In the genomic region with DNA sequence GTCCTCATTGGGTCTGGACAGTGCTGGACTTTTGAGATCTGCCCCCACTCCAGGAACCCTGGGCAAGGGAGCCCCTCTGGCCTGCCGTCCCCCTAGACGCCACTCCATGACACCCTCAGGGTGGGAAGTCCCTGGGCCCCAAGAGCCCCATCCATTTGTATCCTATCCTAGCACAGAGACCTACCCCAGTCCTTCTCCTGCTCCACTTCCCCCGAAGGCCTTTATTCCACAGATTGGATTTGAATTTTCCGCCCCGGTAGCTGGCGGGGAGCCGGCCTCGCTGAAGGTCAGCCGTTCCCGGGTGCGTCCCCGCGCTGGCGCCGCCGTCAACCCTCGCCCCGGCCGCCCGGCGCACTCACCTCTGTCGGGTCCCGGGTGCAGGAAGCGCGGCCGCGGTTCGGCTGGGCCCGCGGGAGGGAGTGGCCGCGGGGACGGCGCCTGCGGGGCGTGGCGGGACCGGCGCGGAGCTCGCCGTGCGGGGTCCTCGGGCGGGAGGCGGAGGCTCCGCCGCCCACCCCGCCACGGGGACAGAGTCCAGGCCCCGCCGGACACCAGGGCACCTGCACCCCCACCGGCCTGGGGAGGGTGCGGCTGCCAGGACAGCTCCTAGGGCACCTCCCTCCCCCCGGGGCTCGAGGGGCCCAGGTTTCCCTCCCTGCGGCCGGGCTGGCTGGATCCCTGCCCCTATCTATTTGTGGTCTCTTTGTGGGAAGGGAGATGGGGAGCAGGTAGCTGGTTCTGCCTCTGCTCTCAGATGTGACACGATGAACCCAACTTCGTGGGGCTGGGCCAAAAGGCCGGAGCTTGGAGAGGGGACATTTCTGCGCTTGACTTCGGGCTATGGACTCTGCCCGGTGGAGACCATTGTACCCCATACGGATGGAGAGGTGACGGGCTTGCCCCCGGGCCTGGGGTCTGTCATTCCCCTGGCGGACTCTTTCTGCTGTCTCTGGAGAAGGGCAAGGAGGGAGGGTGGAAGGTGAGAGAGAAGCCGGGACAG, we compare ENCODE assay signal across 8 cellular contexts. TPM values are rescaled to one million over a fixed set of nuclear protein-coding genes. Genes with fewer than 3 reads are reported as not detected.
DNase-seq lines count a peak whose midpoint lies in the region; ATAC-seq and TF ChIP-seq lines count a peak whose summit lies in the region.

No MANE protein-coding gene starts in this region.

- H3K36me3 ChIP-seq in NT2/D1 (ENCODE audit: insufficient read depth, insufficient read length, low read length) (no peaks in the 10 kb centered on the region), endodermal cell (ENCODE audit: control insufficient read depth, insufficient read depth, low read length) (no peaks in the 10 kb centered on the region)

- H3K9me3 ChIP-seq in AG04450 (ENCODE audit: control insufficient read depth, insufficient read depth, low read length) (no peaks in the 10 kb centered on the region), NT2/D1 (ENCODE audit: insufficient read depth, low read length) (no peaks in the 10 kb centered on the region), endodermal cell (ENCODE audit: control insufficient read depth, low read length) (no peaks in the 10 kb centered on the region)

- DNase-seq in AG04450 (ENCODE audit: low read depth, low spot score) (no peak), NT2/D1 (ENCODE audit: low read depth, low spot score) (no peak), endodermal cell (peak; percentile 77), naive B cell (no peak), DMS153 treated with DMSO at 0.1 percent for 48 hours (lab: John Stamatoyannopoulos, UW; ENCODE audit: unreplicated experiment) (no peak)
- no peak for DNase-seq in effector CD4-positive, alpha-beta T cell

- H3K9me3 Mint-ChIP-seq in endodermal cell: no peaks in the 10 kb centered on the region
- peaks cover 0 to 4% (median 0%) of the 10 kb centered on the region in 7 donors for H3K9me3 Mint-ChIP-seq in naive B cell

- H3K9ac ChIP-seq in NT2/D1 (ENCODE audit: insufficient read length, low read depth) (peak overlapping the region; percentile 61), endodermal cell (ENCODE audit: extremely low read depth, low read length, poor library complexity, severe bottlenecking) (no peak overlapping the region)

- peak overlapping the region; percentile 29 for H3K4me3 ChIP-seq in AG04450 (ENCODE audit: low read depth, low read length)
- H3K4me3 ChIP-seq in NT2/D1 (ENCODE audit: insufficient read length, low read depth): peak overlapping the region; percentile 43
- H3K4me3 ChIP-seq in endodermal cell (ENCODE audit: low read length): peak overlapping the region; percentile 73

- peak overlapping the region; percentile 62 for H3K4me3 Mint-ChIP-seq in endodermal cell
- H3K4me3 Mint-ChIP-seq in naive B cell: peak overlapping the region; percentile 35 to 90 (median 82)

- H3K4me1 Mint-ChIP-seq in endodermal cell: peaks cover 7% of the 10 kb centered on the region
- H3K4me1 Mint-ChIP-seq in naive B cell: peaks cover 15 to 32% (median 24%) of the 10 kb centered on the region in 3 donors

- ATAC-seq in naive B cell (ENCODE audit: low read depth in 2 of 2) (peak; percentile 60 to 69), HG03095 (IDR thresholded peaks at IDR 0.05; ENCODE audit: unreplicated experiment) (no peak), HG03571 (IDR thresholded peaks at IDR 0.05; ENCODE audit: unreplicated experiment) (no peak)

- CTCF ChIA-PET in AG04450 (lab: Charles Lee): interaction anchor here (1.0 to 1.3 kb wide), 3 partner anchors 22 to 87 kb away, joined by 3 read pairs; no protein-coding TSS in a partner anchor

- H3K27me3 Mint-ChIP-seq in endodermal cell (ENCODE audit: insufficient read depth): peaks cover 32% of the 10 kb centered on the region
- H3K27me3 Mint-ChIP-seq in naive B cell: peaks cover 0 to 13% (median 0%) of the 10 kb centered on the region in 3 donors

- 22 to 33% methylated on average over 19 to 69 of the region's 69 CpGs for WGBS in endodermal cell (ENCODE audit: insufficient coverage in 1 of 2, insufficient read length in 1 of 2), 2 experiments

- H3K27ac Mint-ChIP-seq in endodermal cell: peak overlapping the region; percentile 48
- peak overlapping the region; percentile 42 to 87 (median 60) for H3K27ac Mint-ChIP-seq in naive B cell

- H3K27ac ChIP-seq in AG04450 (ENCODE audit: low read depth, low read length) (no peak overlapping the region), endodermal cell (ENCODE audit: low read depth, low read length) (no peak overlapping the region)

- peaks cover 18% of the 10 kb centered on the region for H3K27me3 ChIP-seq in AG04450 (ENCODE audit: control insufficient read depth, insufficient read depth, low read length)
- H3K27me3 ChIP-seq in NT2/D1 (ENCODE audit: insufficient read depth, insufficient read length): peaks cover 32% of the 10 kb centered on the region
- peaks cover 27% of the 10 kb centered on the region for H3K27me3 ChIP-seq in endodermal cell (ENCODE audit: control insufficient read depth, insufficient read depth, low read length, poor library complexity, severe bottlenecking)

- TF ChIP-seq CTCF in AG04450 (IDR thresholded peaks at IDR 0.05; ENCODE audit: low read depth, low read length): no peak
- TF ChIP-seq CTCF in endodermal cell (conservative IDR thresholded peaks at IDR 0.05): no peak

- H3K36me3 Mint-ChIP-seq in endodermal cell (ENCODE audit: low read depth): peaks cover under 1% of the 10 kb centered on the region
- peaks cover 5 to 21% of the 10 kb centered on the region in 2 donors for H3K36me3 Mint-ChIP-seq in naive B cell

- POLR2A ChIA-PET in AG04450 (lab: Yijun Ruan, JAX): no interaction called here

- H3K4me1 ChIP-seq in NT2/D1 (ENCODE audit: insufficient read depth, insufficient read length) (peaks cover 2% of the 10 kb centered on the region), endodermal cell (ENCODE audit: control insufficient read depth, insufficient read depth, low read length) (no peaks in the 10 kb centered on the region)

RNA-seq across cellular contexts. Expression of a gene that starts 19.9 kb away (rescaled TPM):
- polyA plus RNA-seq in AG04450 (2011; rRNA removed) (0.83 and 1.4 TPM in 2 replicates), naive B cell (ENCODE audit: low read depth in 6 of 6) (under 1 TPM in 5 of 6 donors, not detected in 1; 0.11 to 0.58 (median 0.23) TPM)
- 0.52 and 1.7 TPM in 2 replicates for polyA minus RNA-seq in AG04450 (2011; rRNA and poly(A)+ RNA removed)
- total RNA-seq in endodermal cell: under 1 TPM; 0.38 to 0.44 TPM
- 0.57 TPM for polyA plus RNA-seq in endodermal cell (2013, experiment 1 of 2)
- 0.58 TPM for polyA plus RNA-seq in endodermal cell (2013, experiment 2 of 2)

Comparison
In these comparisons a context has a peak if more than half of its experiments do, and no peak if none do; other contexts are left out.
1. ATAC-seq: peak in naive B cell (2 of 2); none in HG03095 (single experiment) and HG03571 (single experiment).
2. Peak in every context shown above with its lines, with median percentiles within 50 percentile points of each other: H3K4me3 ChIP-seq.